In genomic region chr2:46020416-46020815, GRCh38 we compare ENCODE assay signal across 29 cellular contexts.
DNase-seq lines count a peak whose midpoint lies in the region; ATAC-seq, FAIRE-seq and TF ChIP-seq lines count a peak whose summit lies in the region.
"Had no signal": no experiment of that assay in that cellular context is flagged by ENCODE, and none has a peak within 500 bp of the region (broad histone marks: within the 10 kb centered on the region; RNA-seq: fewer than 3 reads in every experiment).

No MANE protein-coding gene starts in this region.

- no peak overlapping the region for H2AFZ ChIP-seq in GM23248
- no peak overlapping the region for H2AFZ ChIP-seq in astrocyte (ENCODE audit: low read depth, low read length)

- H3K27ac Mint-ChIP-seq in activated naive CD4-positive, alpha-beta T cell treated with anti-CD3 and anti-CD28 coated beads, Interleukin-2, amount 10 ng/mL, durations not matched to agents 7 days and 5 days: peak overlapping the region; percentile 90
- no peak overlapping the region for H3K27ac Mint-ChIP-seq in astrocyte (ENCODE audit: unreplicated experiment)
- H3K27ac Mint-ChIP-seq in stimulated activated effector memory CD8-positive, alpha-beta T cell treated with anti-CD3 and anti-CD28 coated beads, Interleukin-12 subunit alpha, Interleukin-12 subunit beta, amount 100 ng/mL, for 72 hours: peak overlapping the region; percentile 79
- H3K27ac Mint-ChIP-seq: activated naive CD8-positive, alpha-beta T cell treated with anti-CD3 and anti-CD28 coated beads, Interleukin-2, amount 50 U/mL, for 24 hours; dendritic cell treated with granulocyte-macrophage colony-stimulating factor and Interleukin-4, amounts not matched to agents 40 ng/mL and 50 ng/mL, for 4 days had no signal

- TF ChIP-seq CTCF in astrocyte (IDR thresholded peaks at IDR 0.05; ENCODE audit: insufficient read depth, low read depth, low read length): no peak

- no peak overlapping the region for H3K4me2 ChIP-seq in GM23248 (ENCODE audit: unreplicated experiment)
- no peak overlapping the region for H3K4me2 ChIP-seq in astrocyte (ENCODE audit: low read length)
- H3K4me2 ChIP-seq: BLaER1 had no signal

- in situ Hi-C loops in GM23248 (cut with MboI): no loop called here

- no peak overlapping the region for H3K9ac ChIP-seq in GM23248
- no peak overlapping the region for H3K9ac ChIP-seq in astrocyte (ENCODE audit: low read length)
- H3K9ac ChIP-seq: BLaER1 had no signal

- CTCF ChIA-PET in activated naive CD4-positive, alpha-beta T cell treated with anti-CD3 and anti-CD28 coated beads, Interleukin-2, amount 10 ng/mL, durations not matched to agents 7 days and 5 days (lab: Charles Lee): interaction anchor here (2.2 to 2.5 kb wide), 2 partner anchors 43 to 346 kb away, joined by 5 to 6 read pairs; no protein-coding TSS in a partner anchor

- H3K36me3 ChIP-seq in GM23248 (ENCODE audit: low read depth) (no peaks in the 10 kb centered on the region), astrocyte (ENCODE audit: insufficient read depth, low read length) (no peaks in the 10 kb centered on the region)
- H3K36me3 ChIP-seq: right atrium auricular region, uterus, WERI-Rb-1 had no signal

- H3K27ac ChIP-seq in GM23248 (peak overlapping the region; percentile 3; the same call in 1 of the 2 replicates), astrocyte (ENCODE audit: low read depth, low read length) (no peak overlapping the region)
- H3K27ac ChIP-seq: BLaER1, right atrium auricular region, stomach, uterus, WERI-Rb-1 had no signal

- no peak for ATAC-seq in stimulated activated effector memory CD8-positive, alpha-beta T cell treated with anti-CD3 and anti-CD28 coated beads, Interleukin-12 subunit alpha, Interleukin-12 subunit beta, amount 100 ng/mL, for 72 hours
- ATAC-seq in GM21737 (IDR thresholded peaks at IDR 0.05; ENCODE audit: unreplicated experiment) (no peak), HG02852 (IDR thresholded peaks at IDR 0.05; ENCODE audit: unreplicated experiment) (no peak)
- ATAC-seq: activated naive CD8-positive, alpha-beta T cell treated with anti-CD3 and anti-CD28 coated beads, Interleukin-2, amount 50 U/mL, for 24 hours; HCT116; left lobe of liver had no signal

- peaks cover 42% of the 10 kb centered on the region for H3K4me1 Mint-ChIP-seq in activated naive CD4-positive, alpha-beta T cell treated with anti-CD3 and anti-CD28 coated beads, Interleukin-2, amount 10 ng/mL, durations not matched to agents 7 days and 5 days
- H3K4me1 Mint-ChIP-seq in astrocyte (ENCODE audit: low read depth, unreplicated experiment): peaks cover 16% of the 10 kb centered on the region
- peaks cover 64% of the 10 kb centered on the region for H3K4me1 Mint-ChIP-seq in stimulated activated effector memory CD8-positive, alpha-beta T cell treated with anti-CD3 and anti-CD28 coated beads, Interleukin-12 subunit alpha, Interleukin-12 subunit beta, amount 100 ng/mL, for 72 hours
- H3K4me1 Mint-ChIP-seq: activated naive CD8-positive, alpha-beta T cell treated with anti-CD3 and anti-CD28 coated beads, Interleukin-2, amount 50 U/mL, for 24 hours had no signal

- no peaks in the 10 kb centered on the region for H4K20me1 ChIP-seq in GM23248 (ENCODE audit: insufficient read depth)
- no peaks in the 10 kb centered on the region for H4K20me1 ChIP-seq in astrocyte (ENCODE audit: insufficient read depth, low read length)

- peaks cover 11% of the 10 kb centered on the region for H3K36me3 Mint-ChIP-seq in activated naive CD4-positive, alpha-beta T cell treated with anti-CD3 and anti-CD28 coated beads, Interleukin-2, amount 10 ng/mL, durations not matched to agents 7 days and 5 days
- H3K36me3 Mint-ChIP-seq in astrocyte (ENCODE audit: low read depth, unreplicated experiment): peaks cover 7% of the 10 kb centered on the region
- H3K36me3 Mint-ChIP-seq in stimulated activated effector memory CD8-positive, alpha-beta T cell treated with anti-CD3 and anti-CD28 coated beads, Interleukin-12 subunit alpha, Interleukin-12 subunit beta, amount 100 ng/mL, for 72 hours: peaks cover 37% of the 10 kb centered on the region

- H3K4me3 Mint-ChIP-seq in activated naive CD4-positive, alpha-beta T cell treated with anti-CD3 and anti-CD28 coated beads, Interleukin-2, amount 10 ng/mL, durations not matched to agents 7 days and 5 days: no peak overlapping the region
- H3K4me3 Mint-ChIP-seq in astrocyte (ENCODE audit: unreplicated experiment): no peak overlapping the region
- H3K4me3 Mint-ChIP-seq in stimulated activated effector memory CD8-positive, alpha-beta T cell treated with anti-CD3 and anti-CD28 coated beads, Interleukin-12 subunit alpha, Interleukin-12 subunit beta, amount 100 ng/mL, for 72 hours: no peak overlapping the region
- H3K4me3 Mint-ChIP-seq: activated naive CD8-positive, alpha-beta T cell treated with anti-CD3 and anti-CD28 coated beads, Interleukin-2, amount 50 U/mL, for 24 hours; dendritic cell treated with granulocyte-macrophage colony-stimulating factor and Interleukin-4, amounts not matched to agents 40 ng/mL and 50 ng/mL, for 4 days had no signal

- no peaks in the 10 kb centered on the region for H3K9me2 ChIP-seq in GM23248 (ENCODE audit: insufficient read depth)

- whole genome bisulfite sequencing in GM23248 (ENCODE audit: low coverage in 1 of 2, low lambda C conversion rate in 2 of 2, missing lambda C conversion rate in 2 of 2), 2 experiments: 86 to 90% methylated on average over 2 of the region's 2 CpGs

- H3K4me1 ChIP-seq in GM23248 (ENCODE audit: insufficient read depth) (0 out of 2 replicates have a peak, but pooled peaks cover under 1% of the 10 kb centered on the region), astrocyte (ENCODE audit: insufficient read depth, low read length) (peaks cover 4% of the 10 kb centered on the region)
- H3K4me1 ChIP-seq: right atrium auricular region, uterus had no signal

- H3K9me3 ChIP-seq in GM23248 (ENCODE audit: low read depth) (no peaks in the 10 kb centered on the region), astrocyte (ENCODE audit: insufficient read depth, low read depth, low read length) (no peaks in the 10 kb centered on the region)
- H3K9me3 ChIP-seq: BLaER1, right atrium auricular region, stomach, uterus had no signal

- H3K4me3 ChIP-seq in GM23248 (no peak overlapping the region), astrocyte (ENCODE audit: insufficient read depth, low read depth, low read length) (no peak overlapping the region)
- H3K4me3 ChIP-seq: BLaER1, right atrium auricular region, stomach, uterus had no signal

- no peak for FAIRE-seq in astrocyte (lab: Jason Lieb, UNC)

- DNase-seq in activated naive CD4-positive, alpha-beta T cell treated with anti-CD3 and anti-CD28 coated beads, Interleukin-2, amount 10 ng/mL, durations not matched to agents 7 days and 5 days: no peak
- no peak for DNase-seq in activated naive CD4-positive, alpha-beta T cell treated with anti-CD3 and anti-CD28 coated beads, Interleukin-2, amount 50 U/mL, for 16 hours
- peak; percentile 58 for DNase-seq in GM23248
- peak; percentile 83 for DNase-seq in astrocyte (ENCODE audit: low read depth)
- DNase-seq in stimulated activated effector memory CD8-positive, alpha-beta T cell treated with anti-CD3 and anti-CD28 coated beads, Interleukin-12 subunit alpha, Interleukin-12 subunit beta, amount 100 ng/mL, for 72 hours (ENCODE audit: low spot score in 2 of 2): peak in 1 of 2 donors; percentile 46
- DNase-seq: ACHN; activated CD4-positive, alpha-beta T cell treated with anti-CD3 and anti-CD28 coated beads for 48 hours; activated effector memory CD4-positive, alpha-beta T cell treated with Interleukin-2 at 50 U/mL for 16 hours; activated naive CD8-positive, alpha-beta T cell treated with anti-CD3 and anti-CD28 coated beads, Interleukin-2, amount 50 U/mL, for 24 hours; DMS153; glutamatergic neuron; mesenchymal stem cell; NCI-H1048; NCI-H2107; NCI-H345; NCI-H748 treated with DMSO at 0.1 percent for 48 hours; posterior cingulate gyrus; SIG-M5; stimulated activated CD4-positive, alpha-beta T cell treated with anti-CD3 and anti-CD28 coated beads, Interleukin-1b, Interleukin-23, amount 100 ng/mL, for 48 hours; stomach; uterus; WERI-Rb-1 had no signal

- H3K27me3 ChIP-seq in GM23248 (replicated peaks; ENCODE audit: insufficient read depth) (no peaks in the 10 kb centered on the region), astrocyte (ENCODE audit: insufficient read depth, low read length) (no peaks in the 10 kb centered on the region)
- H3K27me3 ChIP-seq: BLaER1, right atrium auricular region, stomach, uterus had no signal

- H3F3A ChIP-seq in GM23248 (ENCODE audit: insufficient read depth): no peaks in the 10 kb centered on the region

- H3K9me3 Mint-ChIP-seq in activated naive CD4-positive, alpha-beta T cell treated with anti-CD3 and anti-CD28 coated beads, Interleukin-2, amount 10 ng/mL, durations not matched to agents 7 days and 5 days: no peaks in the 10 kb centered on the region
- peaks cover 11% of the 10 kb centered on the region for H3K9me3 Mint-ChIP-seq in astrocyte (ENCODE audit: unreplicated experiment)
- H3K9me3 Mint-ChIP-seq in stimulated activated effector memory CD8-positive, alpha-beta T cell treated with anti-CD3 and anti-CD28 coated beads, Interleukin-12 subunit alpha, Interleukin-12 subunit beta, amount 100 ng/mL, for 72 hours: peaks cover 5% of the 10 kb centered on the region
- H3K9me3 Mint-ChIP-seq: activated naive CD8-positive, alpha-beta T cell treated with anti-CD3 and anti-CD28 coated beads, Interleukin-2, amount 50 U/mL, for 24 hours; dendritic cell treated with granulocyte-macrophage colony-stimulating factor and Interleukin-4, amounts not matched to agents 40 ng/mL and 50 ng/mL, for 4 days had no signal

- H3K79me2 ChIP-seq in GM23248 (ENCODE audit: insufficient read depth): no peaks in the 10 kb centered on the region
- H3K79me2 ChIP-seq in astrocyte (ENCODE audit: insufficient read depth, low read length): no peaks in the 10 kb centered on the region

- H3K27me3 Mint-ChIP-seq in activated naive CD4-positive, alpha-beta T cell treated with anti-CD3 and anti-CD28 coated beads, Interleukin-2, amount 10 ng/mL, durations not matched to agents 7 days and 5 days: no peaks in the 10 kb centered on the region
- no peaks in the 10 kb centered on the region for H3K27me3 Mint-ChIP-seq in astrocyte (ENCODE audit: low read depth, unreplicated experiment)
- H3K27me3 Mint-ChIP-seq: activated naive CD8-positive, alpha-beta T cell treated with anti-CD3 and anti-CD28 coated beads, Interleukin-2, amount 50 U/mL, for 24 hours; dendritic cell treated with granulocyte-macrophage colony-stimulating factor and Interleukin-4, amounts not matched to agents 40 ng/mL and 50 ng/mL, for 4 days had no signal

Comparison
In these comparisons a context has a peak if more than half of its experiments do, and no peak if none do; other contexts are left out.
1. DNase-seq: peak in GM23248 (single experiment) and astrocyte (single experiment); none in activated naive CD4-positive, alpha-beta T cell treated with anti-CD3 and anti-CD28 coated beads, Interleukin-2, amount 10 ng/mL, durations not matched to agents 7 days and 5 days (single experiment) and activated naive CD4-positive, alpha-beta T cell treated with anti-CD3 and anti-CD28 coated beads, Interleukin-2, amount 50 U/mL, for 16 hours (single experiment).